28 cellular contexts compared by ENCODE assay signal in the genomic region with DNA sequence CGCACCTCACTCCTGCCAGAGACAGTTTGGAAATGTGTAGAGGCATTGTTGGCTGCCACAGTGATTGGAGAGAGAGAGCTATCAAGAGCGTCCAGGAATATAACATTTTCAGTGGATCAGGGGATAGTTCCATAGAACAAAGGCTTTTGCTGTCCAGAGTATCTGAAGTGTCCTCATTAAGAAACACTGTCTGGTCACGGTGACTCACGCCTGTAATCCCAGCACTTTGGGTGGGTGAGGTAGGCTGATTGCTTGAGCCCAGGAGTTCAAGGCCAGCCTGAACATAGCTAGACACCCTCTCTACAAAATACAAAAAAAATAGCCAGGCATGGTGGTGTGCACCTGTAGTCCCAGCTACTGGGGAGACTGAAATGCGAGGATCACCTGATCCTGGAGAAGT.
"Had no signal": no experiment of that assay in that cellular context is flagged by ENCODE, and none has a peak within 500 bp of the region (broad histone marks: within the 10 kb centered on the region; RNA-seq: fewer than 3 reads in every experiment).

No MANE protein-coding gene starts in this region.

- H3K27me3 Mint-ChIP-seq: dendritic cell treated with granulocyte-macrophage colony-stimulating factor and Interleukin-4, amounts not matched to agents 40 ng/mL and 50 ng/mL, for 4 days; effector memory CD8-positive, alpha-beta T cell had no signal

- H3K9me3 ChIP-seq: colonic mucosa, esophagus muscularis mucosa, gastrocnemius medialis, gastroesophageal sphincter had no signal

- H3K27ac Mint-ChIP-seq: dendritic cell treated with granulocyte-macrophage colony-stimulating factor and Interleukin-4, amounts not matched to agents 40 ng/mL and 50 ng/mL, for 4 days; effector memory CD8-positive, alpha-beta T cell; endodermal cell had no signal

- H3K27me3 ChIP-seq: colonic mucosa, dorsolateral prefrontal cortex, esophagus muscularis mucosa, esophagus squamous epithelium, foreskin keratinocyte, gastrocnemius medialis, gastroesophageal sphincter, heart left ventricle, heart right ventricle had no signal

- DNase-seq: colonic mucosa; cortex of kidney; dermis blood vessel endothelial cell; dorsolateral prefrontal cortex; effector CD4-positive, alpha-beta T cell; effector CD8-positive, alpha-beta T cell; effector memory CD4-positive, alpha-beta T cell; effector memory CD8-positive, alpha-beta T cell; endodermal cell; erythroblast; esophagus squamous epithelium; foreskin fibroblast; foreskin keratinocyte; foreskin melanocyte; gastrocnemius medialis; glutamatergic neuron; head of caudate nucleus; heart left ventricle; heart right ventricle had no signal

- H3K4me1 ChIP-seq: colonic mucosa, esophagus muscularis mucosa, esophagus squamous epithelium, foreskin keratinocyte, gastrocnemius medialis, gastroesophageal sphincter, heart left ventricle, heart right ventricle had no signal

- H3K4me3 Mint-ChIP-seq: dendritic cell treated with granulocyte-macrophage colony-stimulating factor and Interleukin-4, amounts not matched to agents 40 ng/mL and 50 ng/mL, for 4 days; effector memory CD8-positive, alpha-beta T cell; endodermal cell had no signal

- H3K27ac ChIP-seq: colonic mucosa, coronary artery, dorsolateral prefrontal cortex, epithelial cell of prostate, esophagus muscularis mucosa, esophagus squamous epithelium, foreskin keratinocyte, gastrocnemius medialis, gastroesophageal sphincter, heart left ventricle, heart right ventricle had no signal

- ATAC-seq: effector memory CD8-positive, alpha-beta T cell; esophagus mucosa; foreskin keratinocyte; gastrocnemius medialis; gastroesophageal sphincter; heart left ventricle; heart right ventricle had no signal

- H3K4me1 Mint-ChIP-seq: endodermal cell had no signal

- H3K4me3 ChIP-seq: colonic mucosa, coronary artery, dorsolateral prefrontal cortex, esophagus muscularis mucosa, esophagus squamous epithelium, gastrocnemius medialis, gastroesophageal sphincter, heart left ventricle, heart right ventricle had no signal

- FAIRE-seq: endometrium, endothelial cell of umbilical vein, frontal cortex had no signal

- H3K36me3 ChIP-seq: colonic mucosa had no signal
